ENCODE assay signal across 9 cellular contexts in genomic region chr6:26045939-26046368, GRCh38.
DNase-seq lines count a peak whose midpoint lies in the region; TF ChIP-seq lines count a peak whose summit lies in the region.
"Had no signal": no experiment of that assay in that cellular context is flagged by ENCODE, and none has a peak within 500 bp of the region (broad histone marks: within the 10 kb centered on the region; RNA-seq: fewer than 3 reads in every experiment).

No MANE protein-coding gene starts in this region.

- peak overlapping the region; percentile 86 for H3K4me2 ChIP-seq in Loucy (ENCODE audit: low read depth, low read length, poor library complexity, severe bottlenecking)

- no peaks in the 10 kb centered on the region for H3K27me3 ChIP-seq in Loucy (ENCODE audit: insufficient read depth, low read length, poor library complexity, severe bottlenecking)
- H3K27me3 ChIP-seq in muscle layer of duodenum (ENCODE audit: low read depth, low read length): no peaks in the 10 kb centered on the region

- H3K9me2 ChIP-seq in Loucy (replicated peaks; ENCODE audit: low read depth, low read length): no peaks in the 10 kb centered on the region

- no peaks in the 10 kb centered on the region for H3K36me3 ChIP-seq in Loucy (ENCODE audit: insufficient read depth, low read length)
- no peaks in the 10 kb centered on the region for H3K36me3 ChIP-seq in muscle layer of duodenum (ENCODE audit: control insufficient read depth in 1 of 2, insufficient read depth in 2 of 2, low read length in 2 of 2)

- in situ Hi-C loops in astrocyte of the spinal cord (cut with HindIII; ENCODE audit: low sequenced_read_pairs): no loop called here

- H2AFZ ChIP-seq in Loucy (ENCODE audit: low read length): no peak overlapping the region

- H3K9me3 ChIP-seq in Loucy (ENCODE audit: insufficient read depth, low read depth, low read length) (no peaks in the 10 kb centered on the region), muscle layer of duodenum (ENCODE audit: control insufficient read depth in 1 of 2, low read length in 2 of 2) (no peaks in the 10 kb centered on the region)

- peaks cover 25% of the 10 kb centered on the region for H3K4me1 ChIP-seq in Loucy (ENCODE audit: insufficient read depth, low read length, poor library complexity, severe bottlenecking)
- peaks cover 6 to 12% of the 10 kb centered on the region in 2 donors for H3K4me1 ChIP-seq in muscle layer of duodenum (ENCODE audit: control insufficient read depth in 1 of 2, insufficient read depth in 2 of 2, low read length in 2 of 2)

- H3K4me3 ChIP-seq in Loucy (ENCODE audit: low read length, poor library complexity, severe bottlenecking) (peak overlapping the region; percentile 77), astrocyte of the spinal cord (ENCODE audit: low read depth, low read length) (peak overlapping the region; percentile 58), muscle layer of duodenum (ENCODE audit: low read depth in 1 of 2, low read length in 2 of 2) (peak overlapping the region; percentile 79 to 97)
- H3K4me3 ChIP-seq: lung had no signal

- H4K20me1 ChIP-seq in Loucy (ENCODE audit: insufficient read depth, low read length, poor library complexity, severe bottlenecking): no peaks in the 10 kb centered on the region

- H3K79me2 ChIP-seq in Loucy (ENCODE audit: insufficient read depth, low read length): no peaks in the 10 kb centered on the region

- DNase-seq in ELF-1 (ENCODE audit: low read depth, low spot score): peak; percentile 54
- no peak for DNase-seq in astrocyte of the spinal cord (ENCODE audit: low read depth, low spot score)
- no peak for DNase-seq in RPMI8226
- DNase-seq in NCI-H69 (lab: John Stamatoyannopoulos, UW): no peak
- DNase-seq in putamen (ENCODE audit: low spot score): no peak
- no peak for DNase-seq in DMS79 (lab: John Stamatoyannopoulos, UW)

- peak overlapping the region; percentile 97 for H3K9ac ChIP-seq in Loucy (ENCODE audit: low read depth, low read length, poor library complexity, severe bottlenecking)

- TF ChIP-seq CTCF in Loucy (conservative IDR thresholded peaks at IDR 0.05; ENCODE audit: low read length) (no peak), astrocyte of the spinal cord (IDR thresholded peaks at IDR 0.05; ENCODE audit: low read depth, low read length) (no peak)

- peaks cover 21% of the 10 kb centered on the region for H3F3A ChIP-seq in Loucy (ENCODE audit: low read depth)

- H3K27ac ChIP-seq in muscle layer of duodenum (ENCODE audit: low read length): peak overlapping the region; percentile 98
